Comparison of ENCODE assay signal across 28 cellular contexts in the genomic region with DNA sequence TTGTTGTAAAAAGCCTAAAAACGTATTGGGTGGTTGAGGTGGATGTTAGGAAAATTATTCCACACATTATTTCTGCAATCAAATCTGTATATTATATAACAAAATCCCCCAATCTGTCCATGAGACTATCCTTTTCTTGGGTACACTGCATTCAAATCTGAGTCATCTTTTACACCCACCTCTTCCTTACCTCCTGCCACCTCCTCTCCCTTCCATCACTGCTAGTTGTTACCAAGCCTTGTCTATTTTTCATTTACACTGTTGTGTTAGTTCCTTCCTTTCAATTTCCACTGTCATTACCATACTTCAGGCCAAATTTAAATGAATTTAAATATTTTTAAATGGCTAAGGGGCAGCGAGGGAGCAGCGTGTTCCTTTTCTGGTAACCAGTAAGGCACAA.
"Had no signal": no experiment of that assay in that cellular context is flagged by ENCODE, and none has a peak within 500 bp of the region (broad histone marks: within the 10 kb centered on the region; RNA-seq: fewer than 3 reads in every experiment).

No MANE protein-coding gene starts in this region.

- H3K4me1 Mint-ChIP-seq: activated CD4-positive, alpha-beta T cell treated with anti-CD3 and anti-CD28 coated beads, Interleukin-2, amount 10 ng/mL, durations not matched to agents 24 days and 14 days; activated naive CD8-positive, alpha-beta T cell treated with anti-CD3 and anti-CD28 coated beads for 36 hours; activated T-helper 17 cell treated with anti-CD3 and anti-CD28 coated beads, Interleukin-2, amount 50 U/mL, for 72 hours had no signal

- H3K4me3 Mint-ChIP-seq: activated CD4-positive, alpha-beta T cell treated with anti-CD3 and anti-CD28 coated beads, Interleukin-2, amount 10 ng/mL, durations not matched to agents 24 days and 14 days; activated CD8-positive, alpha-beta T cell treated with anti-CD3 and anti-CD28 coated beads for 36 hours; activated naive CD8-positive, alpha-beta T cell treated with anti-CD3 and anti-CD28 coated beads for 36 hours; activated T-cell treated with anti-CD3 and anti-CD28 coated beads, Interleukin-2, amount 50 U/mL, for 72 hours; activated T-helper 17 cell treated with anti-CD3 and anti-CD28 coated beads, Interleukin-2, amount 50 U/mL, for 72 hours; T-helper 1 cell treated with Interleukin-12 subunit alpha and Interleukin-12 subunit beta and Interleukin-4 antibody, amounts not matched to agents 30 μg/mL and 1 μg/mL, for 36 hours; T-helper 2 cell treated with Interferon-gamma antibody and Interleukin-4, amounts not matched to agents 5 μg/mL and 100 μg/mL, for 36 hours had no signal

- H3K27me3 ChIP-seq: cardiac muscle cell, MG63, SJCRH30 had no signal

- ATAC-seq: activated CD8-positive, alpha-beta T cell treated with anti-CD3 and anti-CD28 coated beads for 36 hours; activated T-cell treated with anti-CD3 and anti-CD28 coated beads, Interleukin-2, amount 50 U/mL, for 72 hours; activated T-helper 17 cell treated with anti-CD3 and anti-CD28 coated beads, Interleukin-2, amount 50 U/mL, for 72 hours; Panc1 had no signal

- H3K27ac ChIP-seq: cardiac muscle cell, SJCRH30, SK-N-MC had no signal

- H3K27ac Mint-ChIP-seq: activated CD4-positive, alpha-beta T cell treated with anti-CD3 and anti-CD28 coated beads, Interleukin-2, amount 10 ng/mL, durations not matched to agents 24 days and 14 days; activated CD8-positive, alpha-beta T cell treated with anti-CD3 and anti-CD28 coated beads for 36 hours; activated naive CD8-positive, alpha-beta T cell treated with anti-CD3 and anti-CD28 coated beads for 36 hours; activated T-cell treated with anti-CD3 and anti-CD28 coated beads, Interleukin-2, amount 50 U/mL, for 72 hours; activated T-helper 17 cell treated with anti-CD3 and anti-CD28 coated beads, Interleukin-2, amount 50 U/mL, for 72 hours; T-helper 1 cell treated with Interleukin-12 subunit alpha and Interleukin-12 subunit beta and Interleukin-4 antibody, amounts not matched to agents 30 μg/mL and 1 μg/mL, for 36 hours; T-helper 2 cell treated with Interferon-gamma antibody and Interleukin-4, amounts not matched to agents 5 μg/mL and 100 μg/mL, for 36 hours had no signal

- H3K9me3 ChIP-seq: MG63, SJCRH30 had no signal

- H3K27me3 Mint-ChIP-seq: activated CD4-positive, alpha-beta T cell treated with anti-CD3 and anti-CD28 coated beads, Interleukin-2, amount 10 ng/mL, durations not matched to agents 24 days and 14 days; activated naive CD8-positive, alpha-beta T cell treated with anti-CD3 and anti-CD28 coated beads for 36 hours had no signal

- H3K4me3 ChIP-seq: cardiac muscle cell, MG63, SJCRH30, SK-N-MC had no signal

- H3K4me1 ChIP-seq: SJCRH30 had no signal

- DNase-seq: activated CD4-positive, alpha-beta T cell treated with anti-CD3 and anti-CD28 coated beads, Interleukin-2, amount 10 ng/mL, durations not matched to agents 24 days and 14 days; activated CD4-positive, alpha-beta T cell treated with anti-CD3 and anti-CD28 coated beads, Interleukin-2, amount 50 U/mL, for 4 hours; activated CD8-positive, alpha-beta T cell treated with anti-CD3 and anti-CD28 coated beads for 36 hours; activated effector memory CD4-positive, alpha-beta T cell treated with anti-CD3 and anti-CD28 coated beads, Interleukin-2, amount 50 U/mL, for 16 hours; activated naive CD4-positive, alpha-beta T cell; activated naive CD4-positive, alpha-beta T cell treated with anti-CD3 and anti-CD28 coated beads, Interleukin-2, amount 50 U/mL, for 16 hours; activated naive CD8-positive, alpha-beta T cell treated with anti-CD3 and anti-CD28 coated beads for 36 hours; activated T-cell treated with anti-CD3 and anti-CD28 coated beads, Interleukin-2, amount 50 U/mL, for 1 hour; activated T-cell treated with anti-CD3 and anti-CD28 coated beads, Interleukin-2, amount 50 U/mL, for 72 hours; amniotic stem cell; aorta; Kasumi-1; KG1; MG63; NCI-H1048; NCI-H1694 treated with DMSO at 0.1 percent for 48 hours; NCI-H2029; NCI-H510A; NCI-H526 treated with DMSO at 0.1 percent for 48 hours; NCI-H774; SHP77 had no signal

- H3K36me3 Mint-ChIP-seq: activated naive CD8-positive, alpha-beta T cell treated with anti-CD3 and anti-CD28 coated beads for 36 hours had no signal

- H3K9me3 Mint-ChIP-seq: activated CD4-positive, alpha-beta T cell treated with anti-CD3 and anti-CD28 coated beads, Interleukin-2, amount 10 ng/mL, durations not matched to agents 24 days and 14 days; activated CD8-positive, alpha-beta T cell treated with anti-CD3 and anti-CD28 coated beads for 36 hours; activated naive CD8-positive, alpha-beta T cell treated with anti-CD3 and anti-CD28 coated beads for 36 hours; activated T-cell treated with anti-CD3 and anti-CD28 coated beads, Interleukin-2, amount 50 U/mL, for 72 hours; activated T-helper 17 cell treated with anti-CD3 and anti-CD28 coated beads, Interleukin-2, amount 50 U/mL, for 72 hours; T-helper 1 cell treated with Interleukin-12 subunit alpha and Interleukin-12 subunit beta and Interleukin-4 antibody, amounts not matched to agents 30 μg/mL and 1 μg/mL, for 36 hours; T-helper 2 cell treated with Interferon-gamma antibody and Interleukin-4, amounts not matched to agents 5 μg/mL and 100 μg/mL, for 36 hours had no signal

- H3K36me3 ChIP-seq: cardiac muscle cell, MG63, SJCRH30 had no signal
